8 cellular contexts compared by ENCODE assay signal in genomic region chr1:196558424-196558823, GRCh38. TPM values are rescaled to one million over a fixed set of nuclear protein-coding genes. Genes with fewer than 3 reads are reported as not detected.
A peak's percentile ranks its signal among the peaks of the same experiment; 100 is the strongest.
DNase-seq lines count a peak whose midpoint lies in the region; ATAC-seq, FAIRE-seq and TF ChIP-seq lines count a peak whose summit lies in the region.

No MANE protein-coding gene starts in this region.

- DNase-seq in A673 (ENCODE audit: low spot score), result peak; percentile 42
- DNase-seq in H54 (ENCODE audit: insufficient read length, low spot score), result no peak
- no peak for DNase-seq in left ventricle myocardium inferior
- DNase-seq in NCI-H1694 (lab: John Stamatoyannopoulos, UW), result no peak
- no peak for DNase-seq in left colon
- DNase-seq in NCI-H146 treated with DMSO at 0.1 percent for 48 hours (lab: John Stamatoyannopoulos, UW; ENCODE audit: unreplicated experiment), result no peak

- H3K27ac ChIP-seq in A673 (ENCODE audit: low read depth, low read length, poor library complexity, severe bottlenecking), result no peak overlapping the region
- peak overlapping the region; percentile 5 for H3K27ac ChIP-seq in left ventricle myocardium inferior (replicated peaks)

- intact Hi-C loops in A673 (cut with micrococcal nuclease; ENCODE audit: unreplicated experiment), result no loop called here
- intact Hi-C loops in left ventricle myocardium inferior (cut with micrococcal nuclease), result no loop called here
- intact Hi-C loops in left colon (cut with DNase I, micrococcal nuclease), result no loop called here

- TF ChIP-seq CTCF in A673 (conservative IDR thresholded peaks at IDR 0.05; ENCODE audit: low read depth, low read length) (no peak), left ventricle myocardium inferior (IDR thresholded peaks at IDR 0.05; ENCODE audit: borderline replicate concordance) (no peak)

- CTCF ChIA-PET in A673 (lab: Charles Lee), result no interaction called here

- BruUV-seq in A673 (replicated peaks; lab: Mats Ljungman, UMichigan), result no TSS peak

- H3K36me3 ChIP-seq in A673 (ENCODE audit: insufficient read depth, low read length, poor library complexity, severe bottlenecking), result no peaks in the 10 kb centered on the region
- H3K36me3 ChIP-seq in left ventricle myocardium inferior, result no peaks in the 10 kb centered on the region

- H3K9me3 ChIP-seq in A673 (ENCODE audit: low read depth, low read length, poor library complexity, severe bottlenecking) (no peaks in the 10 kb centered on the region), left ventricle myocardium inferior (replicated peaks) (peaks cover 48% of the 10 kb centered on the region)

- peak; percentile 95 for ATAC-seq in SK-N-SH treated with all-trans-retinoic acid at 6 μM for 48 hours
- no peak for ATAC-seq in left colon
- ATAC-seq in HG03565 (IDR thresholded peaks at IDR 0.05; ENCODE audit: unreplicated experiment), result no peak

- H3K4me3 ChIP-seq in A673 (ENCODE audit: low read depth, low read length, poor library complexity, severe bottlenecking) (no peak overlapping the region), left ventricle myocardium inferior (peak overlapping the region; percentile 26)

- no peak for TF ChIP-seq POLR2A in H54 (IDR thresholded peaks at IDR 0.05; ENCODE audit: low read depth, low read length)

- H3K27me3 ChIP-seq in A673 (replicated peaks; ENCODE audit: insufficient read depth, low read depth, low read length, poor library complexity) (no peaks in the 10 kb centered on the region), left ventricle myocardium inferior (ENCODE audit: low read depth) (no peaks in the 10 kb centered on the region)

- POLR2A ChIA-PET in A673 (lab: Charles Lee; ENCODE audit: low non-redundant PET), result no interaction called here

- peak; percentile 91 for FAIRE-seq in H54 (lab: Jason Lieb, UNC)

- H3K4me1 ChIP-seq in A673 (ENCODE audit: insufficient read depth, low read length, poor library complexity, severe bottlenecking) (no peaks in the 10 kb centered on the region), left ventricle myocardium inferior (no peaks in the 10 kb centered on the region)

TF ChIP-seq in SK-N-SH treated with all-trans-retinoic acid at 6 μM for 48 hours, 23 proteins besides CTCF, POLR2A, EP300 and RAD21:
- TF ChIP-seq ZC3H10 (CRISPR knock-in tag; IDR thresholded peaks at IDR 0.05), result peak; percentile 59; the same call in 1 of the 2 replicates
- TF ChIP-seq ZFP3 (CRISPR knock-in tag; IDR thresholded peaks at IDR 0.05), result no peak
- peak; percentile 36; the same call in 1 of the 2 replicates for TF ChIP-seq TOX (CRISPR knock-in tag; IDR thresholded peaks at IDR 0.05; ENCODE audit: borderline replicate concordance)

RNA-seq across cellular contexts. Expression of gene KCNT2, which starts 49.8 kb away (rescaled TPM):
- total RNA-seq in A673 (2021), result 1.2 and 1.6 TPM in 2 replicates
- total RNA-seq in left ventricle myocardium inferior, result 0.60 TPM
- total RNA-seq in left colon, result under 1 TPM; 0.79 to 0.98 TPM
